ENCODE assay signal across 23 cellular contexts in genomic region chr1:94714552-94714951, GRCh38.
DNase-seq lines count a peak whose midpoint lies in the region; ATAC-seq and TF ChIP-seq lines count a peak whose summit lies in the region.
"Had no signal": no experiment of that assay in that cellular context is flagged by ENCODE, and none has a peak within 500 bp of the region (broad histone marks: within the 10 kb centered on the region; RNA-seq: fewer than 3 reads in every experiment).

No MANE protein-coding gene starts in this region.

- H3K27me3 ChIP-seq in GM23248 (replicated peaks; ENCODE audit: insufficient read depth) = no peaks in the 10 kb centered on the region
- H3K27me3 ChIP-seq in RWPE2 (ENCODE audit: insufficient read depth, poor library complexity, severe bottlenecking) = no peaks in the 10 kb centered on the region
- H3K27me3 ChIP-seq in hepatocyte = no peaks in the 10 kb centered on the region
- H3K27me3 ChIP-seq in tibial nerve = no peaks in the 10 kb centered on the region
- H3K27me3 ChIP-seq: foreskin keratinocyte, heart right ventricle had no signal

- H2AFZ ChIP-seq in GM23248 = no peak overlapping the region
- no peak overlapping the region for H2AFZ ChIP-seq in hepatocyte
- H2AFZ ChIP-seq: parathyroid adenoma had no signal

- no peak for TF ChIP-seq POLR2A in tibial nerve (IDR thresholded peaks at IDR 0.05)

- H3K4me3 ChIP-seq in GM23248 = no peak overlapping the region
- no peak overlapping the region for H3K4me3 ChIP-seq in RWPE2 (ENCODE audit: severe bottlenecking)
- H3K4me3 ChIP-seq in hepatocyte = no peak overlapping the region
- no peak overlapping the region for H3K4me3 ChIP-seq in tibial nerve
- H3K4me3 ChIP-seq: heart right ventricle had no signal

- WGBS in GM23248 (ENCODE audit: low coverage in 1 of 2, low lambda C conversion rate in 2 of 2, missing lambda C conversion rate in 2 of 2), 2 experiments = 85 to 95% methylated on average over 4 of the region's 4 CpGs
- 98% methylated on average over 4 of the region's 4 CpGs for WGBS in hepatocyte (ENCODE audit: low lambda C conversion rate, missing lambda C conversion rate)
- 93 to 96% methylated on average over 4 of the region's 4 CpGs for WGBS in tibial nerve, 2 donors

- H3K4me1 ChIP-seq in GM23248 (ENCODE audit: insufficient read depth) (peaks cover 37% of the 10 kb centered on the region), RWPE2 (ENCODE audit: insufficient read depth, poor library complexity, severe bottlenecking) (peaks cover 29% of the 10 kb centered on the region), hepatocyte (ENCODE audit: insufficient read depth) (peaks cover 12% of the 10 kb centered on the region), tibial nerve (peaks cover 0 to 25% (median 0%) of the 10 kb centered on the region in 4 donors)
- H3K4me1 ChIP-seq: parathyroid adenoma had no signal

- 0 out of 2 replicates have a peak overlapping the region, but pooled peaks have one; percentile 78 for H3K27ac ChIP-seq in GM23248
- H3K27ac ChIP-seq in RWPE2 (ENCODE audit: poor library complexity, severe bottlenecking) = peak overlapping the region; percentile 74
- H3K27ac ChIP-seq in hepatocyte = peak overlapping the region; percentile 89
- peak overlapping the region in 3 of 4 donors; percentile 49 to 85 (median 72) for H3K27ac ChIP-seq in tibial nerve
- H3K27ac ChIP-seq: C4-2B, foreskin keratinocyte, parathyroid adenoma had no signal

- ATAC-seq in RWPE2 (ENCODE audit: low read depth) (no peak), HG03095 (IDR thresholded peaks at IDR 0.05; ENCODE audit: unreplicated experiment) (no peak), GM21526 (IDR thresholded peaks at IDR 0.05; ENCODE audit: low FRiP score, unreplicated experiment) (no peak), GM19023 (IDR thresholded peaks at IDR 0.05; ENCODE audit: unreplicated experiment) (no peak)
- ATAC-seq: activated naive CD8-positive, alpha-beta T cell treated with anti-CD3 and anti-CD28 coated beads, Interleukin-2, amount 50 U/mL, for 24 hours had no signal

- H3F3A ChIP-seq in GM23248 (ENCODE audit: insufficient read depth) = peaks cover 46% of the 10 kb centered on the region

- DNase-seq in GM23248 (no peak), RWPE2 (ENCODE audit: low spot score) (no peak), hepatocyte (ENCODE audit: low spot score) (no peak), tibial nerve (ENCODE audit: low spot score in 2 of 2) (no peak), globus pallidus (ENCODE audit: low spot score) (no peak)
- DNase-seq: activated CD4-positive, alpha-beta T cell treated with anti-CD3 and anti-CD28 coated beads, Interleukin-2, amount 50 U/mL, for 48 hours; activated CD4-positive, CD25-positive, alpha-beta regulatory T cell treated with anti-CD3 and anti-CD28 coated beads, Interleukin-2, amount 50 U/mL, for 72 hours; activated naive CD4-positive, alpha-beta T cell; activated naive CD8-positive, alpha-beta T cell treated with anti-CD3 and anti-CD28 coated beads, Interleukin-2, amount 50 U/mL, for 24 hours; DMS79 treated with DMSO at 0.1 percent for 48 hours; foreskin keratinocyte; heart right ventricle; left cardiac atrium; NCI-H1048; NCI-H1694; SHP77; small intestine; stimulated activated CD4-positive, alpha-beta T cell treated with anti-CD3 and anti-CD28 coated beads, Interleukin-1b, Interleukin-23, amount 100 ng/mL, for 48 hours had no signal

- peak overlapping the region; percentile 15 for H3K4me2 ChIP-seq in GM23248 (ENCODE audit: unreplicated experiment)
- H3K4me2 ChIP-seq in hepatocyte = no peak overlapping the region

- no peaks in the 10 kb centered on the region for H3K9me3 ChIP-seq in GM23248 (ENCODE audit: low read depth)
- H3K9me3 ChIP-seq in RWPE2 (ENCODE audit: severe bottlenecking) = no peaks in the 10 kb centered on the region
- no peaks in the 10 kb centered on the region for H3K9me3 ChIP-seq in hepatocyte (ENCODE audit: low read depth)
- H3K9me3 ChIP-seq in tibial nerve = no peaks in the 10 kb centered on the region
- H3K9me3 ChIP-seq: heart right ventricle had no signal

- H3K9me2 ChIP-seq in GM23248 (ENCODE audit: insufficient read depth) (no peaks in the 10 kb centered on the region; the same call in none of the 2 replicates), hepatocyte (replicated peaks; ENCODE audit: insufficient read depth) (no peaks in the 10 kb centered on the region)

- TF ChIP-seq CTCF in RWPE2 (IDR thresholded peaks at IDR 0.05; ENCODE audit: poor library complexity, severe bottlenecking) (no peak), hepatocyte (IDR thresholded peaks at IDR 0.05; ENCODE audit: poor library complexity) (no peak), tibial nerve (IDR thresholded peaks at IDR 0.05) (no peak)

- H4K20me1 ChIP-seq in GM23248 (ENCODE audit: insufficient read depth) (no peaks in the 10 kb centered on the region), hepatocyte (ENCODE audit: insufficient read depth, poor library complexity, severe bottlenecking) (no peaks in the 10 kb centered on the region)

- in situ Hi-C loops in GM23248 (cut with MboI) = no loop called here

- H3K79me2 ChIP-seq in GM23248 (ENCODE audit: insufficient read depth) (no peaks in the 10 kb centered on the region), hepatocyte (no peaks in the 10 kb centered on the region)
- H3K79me2 ChIP-seq: parathyroid adenoma had no signal

- no peak for TF ChIP-seq EP300 in tibial nerve (IDR thresholded peaks at IDR 0.05)

- H3K9ac ChIP-seq in GM23248 = no peak overlapping the region
- H3K9ac ChIP-seq: parathyroid adenoma had no signal

- H3K36me3 ChIP-seq in GM23248 (ENCODE audit: low read depth) = no peaks in the 10 kb centered on the region
- no peaks in the 10 kb centered on the region for H3K36me3 ChIP-seq in RWPE2 (ENCODE audit: low read depth)
- H3K36me3 ChIP-seq in hepatocyte (replicated peaks; ENCODE audit: insufficient read depth, low read depth) = no peaks in the 10 kb centered on the region
- H3K36me3 ChIP-seq in tibial nerve = no peaks in the 10 kb centered on the region
- H3K36me3 ChIP-seq: heart right ventricle had no signal
